In genomic region chr1:234960722-234961467, GRCh38 we compare ENCODE assay signal across 9 cellular contexts.
A peak's percentile ranks its signal among the peaks of the same experiment; 100 is the strongest.
DNase-seq lines count a peak whose midpoint lies in the region; ATAC-seq and TF ChIP-seq lines count a peak whose summit lies in the region.
"Had no signal": no experiment of that assay in that cellular context is flagged by ENCODE, and none has a peak within 500 bp of the region (broad histone marks: within the 10 kb centered on the region; RNA-seq: fewer than 3 reads in every experiment).

No MANE protein-coding gene starts in this region.

- H3K4me1 ChIP-seq in BE2C = peaks cover 31% of the 10 kb centered on the region

- H3K9me3 ChIP-seq in BE2C = no peaks in the 10 kb centered on the region

- CTCF ChIA-PET in WTC11 (lab: Charles Lee) = no interaction called here

- POLR2A ChIA-PET in WTC11 (lab: Charles Lee) = interaction anchor here (0.7 kb wide), 1 partner anchor 10 kb away, joined by 3 read pairs; no protein-coding TSS in a partner anchor

- no peak overlapping the region for H3K4me3 ChIP-seq in BE2C (ENCODE audit: low read depth, low read length)

- TF ChIP-seq CTCF in WTC11 (IDR thresholded peaks at IDR 0.05) = no peak
- TF ChIP-seq CTCF in BE2C (IDR thresholded peaks at IDR 0.05; ENCODE audit: low read depth, low read length) = no peak

- peak overlapping the region; percentile 62 for H3K27ac ChIP-seq in substantia nigra (ENCODE audit: low read depth, low read length, poor library complexity, severe bottlenecking)

- ATAC-seq in WTC11 = no peak

- no peaks in the 10 kb centered on the region for H3K36me3 ChIP-seq in BE2C

- H3K4me3 Mint-ChIP-seq in WTC11 = no peak overlapping the region
- no peak overlapping the region for H3K4me3 Mint-ChIP-seq in immature natural killer cell

- H3K27me3 Mint-ChIP-seq in WTC11 (ENCODE audit: low read depth) (no peaks in the 10 kb centered on the region), immature natural killer cell (ENCODE audit: low read depth in 3 of 3) (peaks cover 6 to 8% (median 8%) of the 10 kb centered on the region in 3 donors)

- H3K27me3 ChIP-seq in BE2C = no peaks in the 10 kb centered on the region

- peak; percentile 67 for DNase-seq in SIG-M5 treated with dmso at 0.1 percent for 504 hours (lab: John Stamatoyannopoulos, UW; ENCODE audit: unreplicated experiment)
- DNase-seq in SIG-M5 (lab: John Stamatoyannopoulos, UW) = no peak
- no peak for DNase-seq in WTC11 (ENCODE audit: low spot score)
- DNase-seq in immature natural killer cell = no peak
- DNase-seq in substantia nigra (lab: John Stamatoyannopoulos, UW) = no peak
- DNase-seq in BE2C = no peak
- no peak for DNase-seq in activated gamma-delta T cell (lab: John Stamatoyannopoulos, UW)
- no peak for DNase-seq in NCI-H2196 treated with DMSO at 0.1 percent for 48 hours (lab: John Stamatoyannopoulos, UW; ENCODE audit: unreplicated experiment)
- DNase-seq: DND-41 had no signal

- H3K27ac Mint-ChIP-seq in WTC11 (no peak overlapping the region), immature natural killer cell (peak overlapping the region; percentile 53 to 95 (median 89))

- no peaks in the 10 kb centered on the region for H3K36me3 Mint-ChIP-seq in WTC11
- H3K36me3 Mint-ChIP-seq in immature natural killer cell = no peaks in the 10 kb centered on the region

- peaks cover 58% of the 10 kb centered on the region for H3K4me1 Mint-ChIP-seq in WTC11
- peaks cover 68 to 75% of the 10 kb centered on the region in 2 donors for H3K4me1 Mint-ChIP-seq in immature natural killer cell

- H3K9me3 Mint-ChIP-seq in WTC11 (no peaks in the 10 kb centered on the region), immature natural killer cell (no peaks in the 10 kb centered on the region)

TF ChIP-seq in WTC11, 78 proteins besides CTCF, POLR2A, EP300 and RAD21:
- no peak for TF ChIP-seq ZNF416 (CRISPR knock-in tag; IDR thresholded peaks at IDR 0.05)
- no peak for TF ChIP-seq TCF7 (CRISPR knock-in tag; IDR thresholded peaks at IDR 0.05; ENCODE audit: low read depth)
- peak; percentile 85 for TF ChIP-seq GABPB1 (CRISPR knock-in tag; IDR thresholded peaks at IDR 0.05)
- no peak for TF ChIP-seq E2F5 (CRISPR knock-in tag; IDR thresholded peaks at IDR 0.05)
- no peak for TF ChIP-seq ZNF219 (CRISPR knock-in tag; IDR thresholded peaks at IDR 0.05; ENCODE audit: borderline replicate concordance)
